1 cellular context compared by ENCODE assay signal in the genomic region with DNA sequence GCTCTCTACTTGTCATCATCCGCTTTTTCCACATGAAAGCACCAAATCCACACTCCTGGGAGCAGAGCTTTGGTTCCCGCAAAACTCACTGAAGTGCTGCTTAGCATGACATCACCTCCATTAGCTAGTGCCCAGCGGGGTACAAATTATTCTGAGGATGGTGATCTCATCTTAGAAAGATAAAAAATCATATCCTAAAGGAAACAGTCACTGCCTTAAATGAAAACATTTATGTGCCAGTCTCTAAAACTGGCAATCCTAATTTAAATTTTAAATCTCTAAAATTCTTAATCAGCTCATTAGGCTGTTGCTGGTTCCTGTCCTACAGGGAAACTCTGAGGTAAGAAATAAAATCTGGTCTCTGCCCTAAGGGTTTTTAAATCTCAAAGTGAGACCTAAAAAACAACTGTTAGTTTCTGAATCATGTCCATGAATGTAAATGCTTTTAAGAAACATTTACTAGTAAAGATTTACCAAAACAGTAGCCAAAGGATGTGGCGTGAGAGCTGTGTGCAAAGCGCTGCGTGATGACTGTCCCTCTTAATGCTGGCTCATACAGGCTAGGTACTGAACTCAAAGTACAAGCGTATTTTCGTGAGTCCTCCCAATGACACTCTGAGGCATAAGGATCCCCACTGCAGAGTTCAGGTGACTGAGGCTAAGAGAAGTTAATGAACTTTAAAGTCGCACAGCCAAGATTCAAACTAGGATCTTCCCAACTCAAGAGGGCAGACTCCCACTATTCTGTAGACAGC.
TF ChIP-seq lines count a peak whose summit lies in the region.

No MANE protein-coding gene starts in this region.

TF ChIP-seq in H1, 55 proteins besides CTCF, POLR2A, EP300 and RAD21:
- TF ChIP-seq KDM4A (IDR thresholded peaks at IDR 0.05; ENCODE audit: low read depth, low read length, severe bottlenecking): no peak
- peak; percentile 69 for TF ChIP-seq JUND (IDR thresholded peaks at IDR 0.05; ENCODE audit: low read length)
